Comparison of ENCODE assay signal across 8 cellular contexts in the genomic region with DNA sequence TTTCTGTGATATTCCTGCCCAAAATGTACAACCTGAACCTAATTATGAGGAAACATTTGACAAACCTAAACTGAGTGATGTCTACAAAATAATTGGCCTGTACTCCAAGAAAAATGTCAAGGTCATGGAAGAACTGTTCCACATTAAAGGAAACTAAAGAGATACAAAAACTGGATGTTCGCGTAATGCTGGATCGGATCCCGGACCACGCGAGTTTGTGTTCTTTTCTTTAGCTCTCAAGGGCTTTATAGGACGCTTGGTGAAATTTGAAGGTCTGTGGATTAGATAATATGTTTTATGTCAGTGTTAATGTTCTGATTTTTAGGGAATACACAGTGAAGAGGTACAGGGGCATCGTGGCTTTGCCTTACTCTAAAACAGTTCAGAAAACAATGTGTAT.
"Had no signal": no experiment of that assay in that cellular context is flagged by ENCODE, and none has a peak within 500 bp of the region (broad histone marks: within the 10 kb centered on the region; RNA-seq: fewer than 3 reads in every experiment).

No MANE protein-coding gene starts in this region.

- H3K4me3 ChIP-seq: GM23248, GM23338, HAP-1 had no signal

- H3K9me3 ChIP-seq: HAP-1 had no signal

- H3K27ac ChIP-seq: GM23248 had no signal

- H3K36me3 ChIP-seq: HAP-1 had no signal

- ATAC-seq: GM23338 had no signal

- DNase-seq: GM23248, GOT3, H7, H9, HCEC 1CT, HFFc6 had no signal

- H3K4me1 ChIP-seq: HAP-1 had no signal
